In genomic region chr19:42216653-42217521, GRCh38 we compare ENCODE assay signal across 8 cellular contexts. TPM values are rescaled to one million over a fixed set of nuclear protein-coding genes. Genes with fewer than 3 reads are reported as not detected.
DNase-seq lines count a peak whose midpoint lies in the region; ATAC-seq and TF ChIP-seq lines count a peak whose summit lies in the region.

No MANE protein-coding gene starts in this region.

- no peaks in the 10 kb centered on the region for H3K27me3 Mint-ChIP-seq in activated CD4-positive, alpha-beta T cell treated with anti-CD3 and anti-CD28 coated beads, Interleukin-2, amount 10 ng/mL, durations not matched to agents 7 days and 5 days

- DNase-seq in AG04449 (ENCODE audit: low read depth, low spot score) (no peak), epithelial cell of proximal tubule (ENCODE audit: low read depth) (no peak), tibial artery (peak in 1 of 2 donors; percentile 78), NCI-H1694 treated with DMSO at 0.1 percent for 48 hours (lab: John Stamatoyannopoulos, UW) (no peak)
- DNase-seq in activated CD4-positive, alpha-beta T cell treated with anti-CD3 and anti-CD28 coated beads, Interleukin-2, amount 10 ng/mL, durations not matched to agents 7 days and 5 days: peak; percentile 34

- peak overlapping the region; percentile 94 for H3K4me3 Mint-ChIP-seq in activated CD4-positive, alpha-beta T cell treated with anti-CD3 and anti-CD28 coated beads, Interleukin-2, amount 10 ng/mL, durations not matched to agents 7 days and 5 days

- no peaks in the 10 kb centered on the region for H3K27me3 ChIP-seq in mucosa of stomach (ENCODE audit: control insufficient read depth, insufficient read depth, low read length)
- H3K27me3 ChIP-seq in tibial artery: no peaks in the 10 kb centered on the region

- no peak for TF ChIP-seq EP300 in Ishikawa (IDR thresholded peaks at IDR 0.05; ENCODE audit: borderline replicate concordance)

- H3K27ac Mint-ChIP-seq in activated CD4-positive, alpha-beta T cell treated with anti-CD3 and anti-CD28 coated beads, Interleukin-2, amount 10 ng/mL, durations not matched to agents 7 days and 5 days: peak overlapping the region; percentile 95

- H3K36me3 Mint-ChIP-seq in activated CD4-positive, alpha-beta T cell treated with anti-CD3 and anti-CD28 coated beads, Interleukin-2, amount 10 ng/mL, durations not matched to agents 7 days and 5 days (ENCODE audit: low read depth): peaks cover 39% of the 10 kb centered on the region

- peak; percentile 22 for ATAC-seq in GM19324 (IDR thresholded peaks at IDR 0.05; ENCODE audit: low FRiP score, unreplicated experiment)

- no peak for TF ChIP-seq RAD21 in Ishikawa (IDR thresholded peaks at IDR 0.05; ENCODE audit: low read depth)

- H3K4me1 Mint-ChIP-seq in activated CD4-positive, alpha-beta T cell treated with anti-CD3 and anti-CD28 coated beads, Interleukin-2, amount 10 ng/mL, durations not matched to agents 7 days and 5 days: peaks cover 75% of the 10 kb centered on the region

- CTCF ChIA-PET in AG04449 (lab: Yijun Ruan, JAX): interaction anchor here (0.8 to 8.8 kb wide), 8 partner anchors 9 to 105 kb away, joined by 3 to 78 read pairs (median 6); partner anchors contain the start of gene POU2F2
- CTCF ChIA-PET in activated CD4-positive, alpha-beta T cell treated with anti-CD3 and anti-CD28 coated beads, Interleukin-2, amount 10 ng/mL, durations not matched to agents 7 days and 5 days (lab: Charles Lee): interaction anchor here (1.0 to 2.9 kb wide), 3 partner anchors 15 to 24 kb away, joined by 3 to 20 read pairs (median 7); no protein-coding TSS in a partner anchor

- H3K9me3 ChIP-seq in mucosa of stomach (ENCODE audit: control insufficient read depth, low read length): no peaks in the 10 kb centered on the region
- H3K9me3 ChIP-seq in tibial artery: no peaks in the 10 kb centered on the region

- peak overlapping the region; percentile 96 for H3K4me3 ChIP-seq in AG04449 (ENCODE audit: low read depth, low read length)
- peak overlapping the region; percentile 77 for H3K4me3 ChIP-seq in epithelial cell of proximal tubule (ENCODE audit: low read depth, low read length)
- H3K4me3 ChIP-seq in mucosa of stomach (ENCODE audit: low read length): peak overlapping the region; percentile 81
- peak overlapping the region; percentile 86 to 88 for H3K4me3 ChIP-seq in tibial artery

- POLR2A ChIA-PET in AG04449 (lab: Yijun Ruan, JAX): interaction anchor here (1.1 to 1.2 kb wide), 2 partner anchors 11 to 103 kb away, joined by 3 to 4 read pairs; no protein-coding TSS in a partner anchor
- POLR2A ChIA-PET in activated CD4-positive, alpha-beta T cell treated with anti-CD3 and anti-CD28 coated beads, Interleukin-2, amount 10 ng/mL, durations not matched to agents 7 days and 5 days (lab: Charles Lee): interaction anchor here (0.8 to 1.3 kb wide), 2 partner anchors 9 to 18 kb away, joined by 3 to 4 read pairs; no protein-coding TSS in a partner anchor

- intact Hi-C loops in tibial artery (cut with DNase I; ENCODE audit: low total_unique reads): no loop called here

- H3K4me1 ChIP-seq in mucosa of stomach (ENCODE audit: control insufficient read depth, insufficient read depth, low read length): peaks cover 46% of the 10 kb centered on the region
- H3K4me1 ChIP-seq in tibial artery: peaks cover 0 to 53% (median 42%) of the 10 kb centered on the region in 4 donors

- peak overlapping the region; percentile 89 to 93 for H3K27ac ChIP-seq in tibial artery

- no peaks in the 10 kb centered on the region for H3K9me3 Mint-ChIP-seq in activated CD4-positive, alpha-beta T cell treated with anti-CD3 and anti-CD28 coated beads, Interleukin-2, amount 10 ng/mL, durations not matched to agents 7 days and 5 days

- TF ChIP-seq CTCF in AG04449 (IDR thresholded peaks at IDR 0.05; ENCODE audit: insufficient read depth, low read length, missing control alignments) (no peak), epithelial cell of proximal tubule (conservative IDR thresholded peaks at IDR 0.05; ENCODE audit: low read depth, low read length) (no peak), tibial artery (IDR thresholded peaks at IDR 0.05) (no peak)

- H3K36me3 ChIP-seq in mucosa of stomach (ENCODE audit: control insufficient read depth, insufficient read depth, low read length) (peaks cover 5% of the 10 kb centered on the region), tibial artery (peaks cover 12 to 32% (median 23%) of the 10 kb centered on the region in 3 donors)

- H3K9ac ChIP-seq in mucosa of stomach (ENCODE audit: low read length): peak overlapping the region; percentile 96

TF ChIP-seq in Ishikawa, 13 proteins besides CTCF, POLR2A, EP300 and RAD21:
- TF ChIP-seq TEAD4 (IDR thresholded peaks at IDR 0.05) (no peak), MAX (IDR thresholded peaks at IDR 0.05) (peak; percentile 55), ZBTB7A (IDR thresholded peaks at IDR 0.05; ENCODE audit: low read depth) (peak; percentile 55)

RNA-seq across cellular contexts. Expression of gene DEDD2, which starts 0.6 kb away (rescaled TPM):
- total RNA-seq in activated CD4-positive, alpha-beta T cell treated with anti-CD3 and anti-CD28 coated beads, Interleukin-2, amount 10 ng/mL, durations not matched to agents 7 days and 5 days: 10 to 100 TPM; 37.2 to 42.4 TPM
- 29.9 and 56.4 TPM in 2 replicates for total RNA-seq in epithelial cell of proximal tubule

RNA-seq across cellular contexts. Expression of gene ZNF526, which starts 3.2 kb away (rescaled TPM):
- 10 to 100 TPM; 18.0 to 18.5 TPM for total RNA-seq in activated CD4-positive, alpha-beta T cell treated with anti-CD3 and anti-CD28 coated beads, Interleukin-2, amount 10 ng/mL, durations not matched to agents 7 days and 5 days
- total RNA-seq in epithelial cell of proximal tubule: 3.9 and 7.5 TPM in 2 replicates

RNA-seq across cellular contexts. Expression of gene GSK3A, which starts 25.5 kb away (rescaled TPM):
- 10 to 100 TPM; 42.7 to 53.4 TPM for total RNA-seq in activated CD4-positive, alpha-beta T cell treated with anti-CD3 and anti-CD28 coated beads, Interleukin-2, amount 10 ng/mL, durations not matched to agents 7 days and 5 days
- total RNA-seq in epithelial cell of proximal tubule: 30.9 and 33.9 TPM in 2 replicates

RNA-seq across cellular contexts. Expression of gene ERF, which starts 38.0 kb away (rescaled TPM):
- 10 to 100 TPM; 56.5 to 57.9 TPM for total RNA-seq in activated CD4-positive, alpha-beta T cell treated with anti-CD3 and anti-CD28 coated beads, Interleukin-2, amount 10 ng/mL, durations not matched to agents 7 days and 5 days
- total RNA-seq in epithelial cell of proximal tubule: 36.3 and 48.6 TPM in 2 replicates

RNA-seq across cellular contexts. Expression of gene CIC, which starts 52.2 kb away (rescaled TPM):
- 10 to 100 TPM; 69.3 to 81.0 TPM for total RNA-seq in activated CD4-positive, alpha-beta T cell treated with anti-CD3 and anti-CD28 coated beads, Interleukin-2, amount 10 ng/mL, durations not matched to agents 7 days and 5 days
- 49.3 and 63.9 TPM in 2 replicates for total RNA-seq in epithelial cell of proximal tubule
